27 cellular contexts compared by ENCODE assay signal in genomic region chr3:10760199-10760598, GRCh38. TPM values are rescaled to one million over a fixed set of nuclear protein-coding genes. Genes with fewer than 3 reads are reported as not detected.
"Had no signal": no experiment of that assay in that cellular context is flagged by ENCODE, and none has a peak within 500 bp of the region (broad histone marks: within the 10 kb centered on the region; RNA-seq: fewer than 3 reads in every experiment).

No MANE protein-coding gene starts in this region.

- FAIRE-seq: urothelium cell line had no signal

- H3K27me3 ChIP-seq: testis, thyroid gland, upper lobe of left lung, uterus had no signal

- ATAC-seq: stimulated activated effector memory CD8-positive, alpha-beta T cell treated with anti-CD3 and anti-CD28 coated beads, Interleukin-12 subunit alpha, Interleukin-12 subunit beta, amount 100 ng/mL, for 72 hours; stimulated activated memory B cell treated with anti-CD40 and anti-IgM and Interleukin-4, amounts not matched to agents 10 μg/mL and 1 μg/mL and 100 μg/mL, for 72 hours; stimulated activated naive B cell treated with anti-CD40 and anti-IgM and Interleukin-4, amounts not matched to agents 10 μg/mL and 1 μg/mL and 100 μg/mL, for 72 hours; stimulated activated naive CD8-positive, alpha-beta T cell treated with anti-CD3 and anti-CD28 coated beads, Interleukin-15, amount 100 ng/mL, for 72 hours; stimulated activated naive CD8-positive, alpha-beta T cell treated with anti-CD3 and anti-CD28 coated beads, Interleukin-15, Interleukin-2, amounts not matched to agents 100 U/mL and 50 U/mL, for 24 hours; upper lobe of right lung had no signal

- H3K4me1 ChIP-seq: stomach, suprapubic skin, testis, thyroid gland, tibial artery, tibial nerve, transverse colon, upper lobe of left lung, upper lobe of right lung, uterus, vagina had no signal

- H3K27ac ChIP-seq: stomach, suprapubic skin, testis, thoracic aorta, thyroid gland, tibial artery, tibial nerve, transverse colon, upper lobe of left lung, upper lobe of right lung, uterus, vagina had no signal

- H3K36me3 ChIP-seq: stomach, suprapubic skin, thoracic aorta, thyroid gland, tibial artery, tibial nerve, transverse colon, upper lobe of left lung, upper lobe of right lung, uterus, vagina had no signal

- DNase-seq: stimulated activated CD4-positive, alpha-beta T cell treated with anti-CD3 and anti-CD28 coated beads, Interleukin-2, amount 100 ng/mL, for 48 hours; stimulated activated CD4-positive, alpha-beta T cell treated with anti-CD3 and anti-CD28 coated beads, Interleukin-4, amount 100 ng/mL, for 1 hour; stimulated activated CD4-positive, alpha-beta T cell treated with anti-CD3 and anti-CD28 coated beads, Interleukin-4, amount 100 ng/mL, for 24 hours; stimulated activated CD4-positive, alpha-beta T cell treated with anti-CD3 and anti-CD28 coated beads, Interleukin-4, amount 100 ng/mL, for 4 hours; stimulated activated CD8-positive, alpha-beta memory T cell treated with anti-CD3 and anti-CD28 coated beads, Interleukin-4, amount 100 ng/mL, for 48 hours; stimulated activated naive B cell treated with anti-CD40 and anti-IgM and Interleukin-4, amounts not matched to agents 10 μg/mL and 1 μg/mL and 100 μg/mL, for 72 hours; stimulated activated naive CD4-positive, alpha-beta T cell; stimulated activated naive CD4-positive, alpha-beta T cell treated with Interleukin-2 at 50 U/mL for 16 hours; stimulated activated naive CD8-positive, alpha-beta T cell treated with anti-CD3 and anti-CD28 coated beads, Interleukin-15, amount 100 ng/mL, for 72 hours; stimulated activated naive CD8-positive, alpha-beta T cell treated with anti-CD3 and anti-CD28 coated beads, Interleukin-15, Interleukin-2, amounts not matched to agents 100 U/mL and 50 U/mL, for 24 hours; stomach; substantia nigra; testis; thyroid gland; tibial artery; transverse colon; trophoblast cell; upper lobe of left lung; upper lobe of right lung; uterus had no signal

- H3K4me3 ChIP-seq: stomach, suprapubic skin, testis, thoracic aorta, thyroid gland, tibial artery, tibial nerve, transverse colon, upper lobe of left lung, upper lobe of right lung, uterus, vagina had no signal

- H3K9me3 ChIP-seq: stomach, suprapubic skin, testis, thoracic aorta, thyroid gland, tibial artery, tibial nerve, transverse colon, upper lobe of left lung, upper lobe of right lung, uterus, vagina had no signal

RNA-seq across cellular contexts. Expression of gene SLC6A11, which starts 55.8 kb away (rescaled TPM):
- total RNA-seq: thoracic aorta, thyroid gland, transverse colon had no signal
